In the genomic region with DNA sequence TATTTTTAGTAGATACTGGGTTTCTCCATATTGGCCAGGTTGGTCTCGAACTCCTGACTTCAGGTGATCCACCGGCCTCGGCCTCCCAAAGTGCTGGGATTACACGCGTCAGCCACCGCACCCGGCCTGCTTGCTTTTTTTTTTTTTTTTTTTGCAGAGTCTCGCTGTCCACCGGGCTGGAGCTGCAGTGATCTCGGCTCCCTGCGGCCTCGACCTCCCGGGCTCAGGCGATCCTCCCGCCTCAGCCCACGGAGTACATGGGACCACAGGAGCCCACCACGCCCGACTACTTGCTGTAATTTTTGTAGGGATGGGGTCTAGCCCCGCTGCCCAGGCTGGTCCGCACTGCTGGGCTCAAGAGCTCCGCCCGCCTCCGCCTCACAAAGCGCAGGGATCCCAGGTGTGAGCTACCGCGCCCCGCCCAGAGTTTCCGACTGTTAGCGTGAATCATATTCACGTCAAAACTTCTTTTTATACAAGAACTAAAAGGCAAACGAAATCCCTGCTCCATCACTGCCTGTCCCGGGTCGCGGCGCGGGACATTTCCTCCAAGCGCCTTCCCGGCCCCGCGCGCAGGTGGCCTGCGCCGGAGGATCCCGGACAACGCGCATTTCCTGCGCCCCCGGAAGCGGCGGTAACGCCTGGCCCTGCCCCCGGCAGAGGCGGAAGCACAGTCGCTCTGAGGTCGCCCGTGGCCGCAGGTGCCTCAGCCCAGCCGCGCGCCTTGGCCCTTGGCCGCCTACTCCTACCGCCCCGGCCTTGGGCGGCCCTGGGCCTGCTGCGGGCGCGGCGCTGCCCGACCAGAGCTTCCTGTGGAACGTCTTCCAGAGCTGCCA, we compare ENCODE assay signal across 8 cellular contexts. TPM values are rescaled to one million over a fixed set of nuclear protein-coding genes. Genes with fewer than 3 reads are reported as not detected.
DNase-seq lines count a peak whose midpoint lies in the region; ATAC-seq and TF ChIP-seq lines count a peak whose summit lies in the region.
"Not testable (repeated sequence)": the region's sequence is repeated elsewhere in the genome, so short reads cannot be mapped to it uniquely, and the experiment has no call there.

No MANE protein-coding gene starts in this region.

- H3K9ac ChIP-seq in subcutaneous abdominal adipose tissue (ENCODE audit: low read length in 5 of 5): not testable (repeated sequence)

- not testable (repeated sequence) for H3K27ac ChIP-seq in cardiac muscle cell; subcutaneous abdominal adipose tissue (ENCODE audit: low read depth, low read length)

- not testable (repeated sequence) for H3K9me3 ChIP-seq in cardiac muscle cell (ENCODE audit: low read depth); neuron (ENCODE audit: low read length); subcutaneous abdominal adipose tissue (ENCODE audit: control insufficient read depth in 5 of 5, low read length in 5 of 5)

- not testable (repeated sequence) for H3K4me1 ChIP-seq in cardiac muscle cell (ENCODE audit: low read depth); neuron (ENCODE audit: insufficient read depth, low read length); subcutaneous abdominal adipose tissue (ENCODE audit: control insufficient read depth in 5 of 5, insufficient read depth in 5 of 5, low read length in 5 of 5)

- not testable (repeated sequence) for H3K36me3 ChIP-seq in cardiac muscle cell; neuron (ENCODE audit: insufficient read depth, low read length); subcutaneous abdominal adipose tissue (ENCODE audit: control insufficient read depth in 5 of 5, insufficient read depth in 5 of 5, low read length in 5 of 5)

- H3K27ac Mint-ChIP-seq in activated naive CD8-positive, alpha-beta T cell treated with anti-CD3 and anti-CD28 coated beads for 36 hours: not testable (repeated sequence)

- not testable (repeated sequence) for H3K36me3 Mint-ChIP-seq in activated naive CD8-positive, alpha-beta T cell treated with anti-CD3 and anti-CD28 coated beads for 36 hours

- H3K27me3 ChIP-seq in cardiac muscle cell; neuron (ENCODE audit: insufficient read depth, low read length); subcutaneous abdominal adipose tissue (ENCODE audit: control insufficient read depth in 5 of 5, insufficient read depth in 4 of 5, low read length in 5 of 5): not testable (repeated sequence)

- H3K4me3 Mint-ChIP-seq in activated naive CD8-positive, alpha-beta T cell treated with anti-CD3 and anti-CD28 coated beads for 36 hours: not testable (repeated sequence)

- peak; percentile 30 for DNase-seq in T follicular helper cell (ENCODE audit: low read depth)
- peak; percentile 60 for DNase-seq in activated naive CD8-positive, alpha-beta T cell treated with anti-CD3 and anti-CD28 coated beads for 36 hours
- DNase-seq in cardiac muscle cell (ENCODE audit: low read depth in 1 of 2, low spot score in 1 of 2): not testable (repeated sequence)

- H3K27me3 Mint-ChIP-seq in activated naive CD8-positive, alpha-beta T cell treated with anti-CD3 and anti-CD28 coated beads for 36 hours: not testable (repeated sequence)

- TF ChIP-seq CTCF in cardiac muscle cell (IDR thresholded peaks at IDR 0.05; ENCODE audit: low read depth, low read length): not testable (repeated sequence)

- H3K4me1 Mint-ChIP-seq in activated naive CD8-positive, alpha-beta T cell treated with anti-CD3 and anti-CD28 coated beads for 36 hours: peaks cover 19% of the 10 kb centered on the region

- H3K9me3 Mint-ChIP-seq in activated naive CD8-positive, alpha-beta T cell treated with anti-CD3 and anti-CD28 coated beads for 36 hours: not testable (repeated sequence)

- H3K4me3 ChIP-seq in cardiac muscle cell (peak overlapping the region; percentile 46), neuron (ENCODE audit: low read length) (peak overlapping the region; percentile 58), subcutaneous abdominal adipose tissue (ENCODE audit: low read depth in 1 of 5, low read length in 5 of 5) (peak overlapping the region in 3 of 5 donors; percentile 47 to 64 (median 56))

- H2AFZ ChIP-seq in neuron (ENCODE audit: low read depth, low read length): not testable (repeated sequence)

- ATAC-seq in GM18499 (IDR thresholded peaks at IDR 0.05; ENCODE audit: insufficient read depth, unreplicated experiment) (peak; percentile 59), GM21717 (IDR thresholded peaks at IDR 0.05; ENCODE audit: unreplicated experiment) (peak; percentile 92), HG03175 (IDR thresholded peaks at IDR 0.05; ENCODE audit: unreplicated experiment) (peak; percentile 96)

RNA-seq across cellular contexts. Expression of gene APOD, which starts 50.9 kb away (rescaled TPM):
- not detected for total RNA-seq in activated naive CD8-positive, alpha-beta T cell treated with anti-CD3 and anti-CD28 coated beads for 36 hours
- total RNA-seq in cardiac muscle cell: not detected in 2 replicates
- polyA plus RNA-seq in cardiac muscle cell: 0.19 and 0.24 TPM in 2 replicates
